ENCODE assay signal across 2 cellular contexts in the genomic region with DNA sequence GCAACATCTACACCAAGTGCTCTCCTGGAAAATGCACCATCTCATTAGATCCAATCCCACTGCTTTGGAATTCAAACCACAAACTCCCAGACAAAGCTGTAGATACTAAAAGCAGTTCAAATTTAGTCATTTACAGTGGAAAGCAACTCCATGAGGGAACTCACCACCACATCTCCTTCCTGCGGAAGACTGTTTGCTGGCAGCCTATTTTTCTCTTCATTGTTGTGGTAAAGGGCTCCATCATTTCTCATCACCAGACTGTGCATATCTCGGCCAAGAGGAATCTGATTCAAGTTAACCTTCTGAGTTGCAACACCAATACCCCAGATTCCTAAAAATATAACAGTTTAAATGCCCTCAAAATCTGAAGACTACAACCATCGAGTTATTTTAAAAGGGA.
TF ChIP-seq lines count a peak whose summit lies in the region.

No MANE protein-coding gene starts in this region.

TF ChIP-seq in SK-N-SH treated with all-trans-retinoic acid at 6 μM for 48 hours, 23 proteins besides CTCF, POLR2A, EP300 and RAD21 (continued from another document):
- TF ChIP-seq, protein P1, sequence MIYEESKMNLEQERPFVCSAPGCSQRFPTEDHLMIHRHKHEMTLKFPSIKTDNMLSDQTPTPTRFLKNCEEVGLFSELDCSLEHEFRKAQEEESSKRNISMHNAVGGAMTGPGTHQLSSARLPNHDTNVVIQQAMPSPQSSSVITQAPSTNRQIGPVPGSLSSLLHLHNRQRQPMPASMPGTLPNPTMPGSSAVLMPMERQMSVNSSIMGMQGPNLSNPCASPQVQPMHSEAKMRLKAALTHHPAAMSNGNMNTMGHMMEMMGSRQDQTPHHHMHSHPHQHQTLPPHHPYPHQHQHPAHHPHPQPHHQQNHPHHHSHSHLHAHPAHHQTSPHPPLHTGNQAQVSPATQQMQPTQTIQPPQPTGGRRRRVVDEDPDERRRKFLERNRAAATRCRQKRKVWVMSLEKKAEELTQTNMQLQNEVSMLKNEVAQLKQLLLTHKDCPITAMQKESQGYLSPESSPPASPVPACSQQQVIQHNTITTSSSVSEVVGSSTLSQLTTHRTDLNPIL (CRISPR knock-in tag; IDR thresholded peaks at IDR 0.05; ENCODE audit: low read depth): no peak
- TF ChIP-seq ESRRG (CRISPR knock-in tag; IDR thresholded peaks at IDR 0.05) (no peak), CSDC2 (CRISPR knock-in tag; IDR thresholded peaks at IDR 0.05) (no peak), TOX (CRISPR knock-in tag; IDR thresholded peaks at IDR 0.05; ENCODE audit: borderline replicate concordance) (no peak), ISL1 (CRISPR knock-in tag; IDR thresholded peaks at IDR 0.05) (no peak), ZC3H10 (CRISPR knock-in tag; IDR thresholded peaks at IDR 0.05) (no peak)

TF ChIP-seq in SK-N-SH, 30 proteins besides CTCF, POLR2A, EP300 and RAD21 (continued from another document):
- TF ChIP-seq RFX5 (IDR thresholded peaks at IDR 0.05; ENCODE audit: low read length): no peak
- TF ChIP-seq, protein P2, sequence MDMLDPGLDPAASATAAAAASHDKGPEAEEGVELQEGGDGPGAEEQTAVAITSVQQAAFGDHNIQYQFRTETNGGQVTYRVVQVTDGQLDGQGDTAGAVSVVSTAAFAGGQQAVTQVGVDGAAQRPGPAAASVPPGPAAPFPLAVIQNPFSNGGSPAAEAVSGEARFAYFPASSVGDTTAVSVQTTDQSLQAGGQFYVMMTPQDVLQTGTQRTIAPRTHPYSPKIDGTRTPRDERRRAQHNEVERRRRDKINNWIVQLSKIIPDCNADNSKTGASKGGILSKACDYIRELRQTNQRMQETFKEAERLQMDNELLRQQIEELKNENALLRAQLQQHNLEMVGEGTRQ (IDR thresholded peaks at IDR 0.05; ENCODE audit: borderline replicate concordance, low read depth, low read length): no peak
- TF ChIP-seq RXRA (IDR thresholded peaks at IDR 0.05; ENCODE audit: borderline replicate concordance, low read depth): no peak
- TF ChIP-seq, protein P3, sequence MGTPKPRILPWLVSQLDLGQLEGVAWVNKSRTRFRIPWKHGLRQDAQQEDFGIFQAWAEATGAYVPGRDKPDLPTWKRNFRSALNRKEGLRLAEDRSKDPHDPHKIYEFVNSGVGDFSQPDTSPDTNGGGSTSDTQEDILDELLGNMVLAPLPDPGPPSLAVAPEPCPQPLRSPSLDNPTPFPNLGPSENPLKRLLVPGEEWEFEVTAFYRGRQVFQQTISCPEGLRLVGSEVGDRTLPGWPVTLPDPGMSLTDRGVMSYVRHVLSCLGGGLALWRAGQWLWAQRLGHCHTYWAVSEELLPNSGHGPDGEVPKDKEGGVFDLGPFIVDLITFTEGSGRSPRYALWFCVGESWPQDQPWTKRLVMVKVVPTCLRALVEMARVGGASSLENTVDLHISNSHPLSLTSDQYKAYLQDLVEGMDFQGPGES (IDR thresholded peaks at IDR 0.05; ENCODE audit: low read depth, low read length): no peak
